15 cellular contexts compared by ENCODE assay signal in the genomic region with DNA sequence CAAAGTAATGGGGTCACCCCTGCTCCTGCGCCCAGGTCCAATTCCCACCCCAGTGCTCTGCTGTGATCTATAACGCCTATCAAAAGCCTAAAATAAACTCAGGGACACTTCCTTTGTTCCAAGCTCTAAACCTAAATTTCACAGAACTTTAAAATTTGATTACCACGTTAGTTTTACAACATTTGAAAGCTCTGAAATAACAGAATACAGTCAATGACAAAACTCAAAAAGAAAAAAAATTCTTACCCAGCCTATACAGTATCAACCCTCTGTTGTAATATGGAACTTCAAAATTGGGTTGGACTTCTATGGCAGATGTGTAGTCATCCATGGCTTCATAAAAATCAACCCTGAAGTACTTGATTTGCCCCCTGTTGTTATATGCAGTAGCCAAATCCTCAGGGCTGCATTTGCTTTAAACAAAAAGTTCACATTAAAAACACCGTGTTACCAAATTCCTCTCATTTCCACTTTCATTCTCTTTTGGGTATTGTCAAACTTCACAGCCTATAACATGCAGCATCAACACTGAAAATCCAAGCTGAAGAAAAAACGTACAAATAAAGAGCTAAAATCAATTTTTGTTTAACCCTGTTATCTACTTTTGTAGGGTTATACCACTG. TPM values are rescaled to one million over a fixed set of nuclear protein-coding genes. Genes with fewer than 3 reads are reported as not detected.
DNase-seq lines count a peak whose midpoint lies in the region; ATAC-seq, FAIRE-seq and TF ChIP-seq lines count a peak whose summit lies in the region.
"Had no signal": no experiment of that assay in that cellular context is flagged by ENCODE, and none has a peak within 500 bp of the region (broad histone marks: within the 10 kb centered on the region; RNA-seq: fewer than 3 reads in every experiment).

No MANE protein-coding gene starts in this region.

- H3K36me3 Mint-ChIP-seq in T-helper 2 cell treated with Interferon-gamma antibody and Interleukin-4, amounts not matched to agents 5 μg/mL and 100 μg/mL, for 36 hours (ENCODE audit: low read depth): peaks cover 41% of the 10 kb centered on the region
- H3K36me3 Mint-ChIP-seq in astrocyte (ENCODE audit: low read depth, unreplicated experiment): no peaks in the 10 kb centered on the region

- H3K4me1 Mint-ChIP-seq in T-helper 2 cell treated with Interferon-gamma antibody and Interleukin-4, amounts not matched to agents 5 μg/mL and 100 μg/mL, for 36 hours (ENCODE audit: low read depth): peaks cover 56% of the 10 kb centered on the region
- peaks cover 25% of the 10 kb centered on the region for H3K4me1 Mint-ChIP-seq in astrocyte (ENCODE audit: low read depth, unreplicated experiment)

- 44 to 63% (median 49%) methylated on average over 5 of the region's 5 CpGs for WGBS in psoas muscle, 3 donors

- TF ChIP-seq CTCF in astrocyte (IDR thresholded peaks at IDR 0.05; ENCODE audit: insufficient read depth, low read depth, low read length) (no peak), psoas muscle (IDR thresholded peaks at IDR 0.05) (no peak)

- H3K27me3 ChIP-seq in Karpas-422 (ENCODE audit: low read length): no peaks in the 10 kb centered on the region
- no peaks in the 10 kb centered on the region for H3K27me3 ChIP-seq in astrocyte (ENCODE audit: insufficient read depth, low read length)
- H3K27me3 ChIP-seq in psoas muscle (ENCODE audit: insufficient read depth in 3 of 3, low read length in 2 of 3): no peaks in the 10 kb centered on the region
- H3K27me3 ChIP-seq: spleen had no signal

- peaks cover 12% of the 10 kb centered on the region; the same call in 1 of the 2 replicates for H3K36me3 ChIP-seq in Karpas-422 (ENCODE audit: insufficient read depth, low read length)
- H3K36me3 ChIP-seq in astrocyte (ENCODE audit: insufficient read depth, low read length): no peaks in the 10 kb centered on the region
- no peaks in the 10 kb centered on the region for H3K36me3 ChIP-seq in psoas muscle (ENCODE audit: insufficient read depth in 1 of 2, low read depth in 1 of 2)
- H3K36me3 ChIP-seq: spleen had no signal

- H3K4me1 ChIP-seq in Karpas-422 (ENCODE audit: low read length): peaks cover 47% of the 10 kb centered on the region
- H3K4me1 ChIP-seq in astrocyte (ENCODE audit: insufficient read depth, low read length): peaks cover 16% of the 10 kb centered on the region
- peaks cover 42% of the 10 kb centered on the region for H3K4me1 ChIP-seq in psoas muscle

- H3K9me3 ChIP-seq in Karpas-422 (ENCODE audit: low read length) (no peaks in the 10 kb centered on the region), astrocyte (ENCODE audit: insufficient read depth, low read depth, low read length) (no peaks in the 10 kb centered on the region), psoas muscle (no peaks in the 10 kb centered on the region)
- H3K9me3 ChIP-seq: spleen had no signal

- H3K4me2 ChIP-seq in Karpas-422 (ENCODE audit: low read depth, low read length, poor library complexity, severe bottlenecking): peak overlapping the region; percentile 16
- peak overlapping the region; percentile 29 for H3K4me2 ChIP-seq in astrocyte (ENCODE audit: low read length)

- no peak overlapping the region for H3K9ac ChIP-seq in Karpas-422 (ENCODE audit: low read length)
- H3K9ac ChIP-seq in astrocyte (ENCODE audit: low read length): no peak overlapping the region

- no peak for FAIRE-seq in astrocyte (lab: Jason Lieb, UNC)

- no peak overlapping the region for H3K4me3 ChIP-seq in Karpas-422 (ENCODE audit: low read length)
- no peak overlapping the region for H3K4me3 ChIP-seq in astrocyte (ENCODE audit: insufficient read depth, low read depth, low read length)
- peak overlapping the region; percentile 16 for H3K4me3 ChIP-seq in psoas muscle

- H4K20me1 ChIP-seq in Karpas-422 (ENCODE audit: insufficient read depth, low read depth, low read length) (peaks cover 16% of the 10 kb centered on the region; the same call in 1 of the 2 replicates), astrocyte (ENCODE audit: insufficient read depth, low read length) (peaks cover 32% of the 10 kb centered on the region)

- H3K4me3 Mint-ChIP-seq in T-helper 2 cell treated with Interferon-gamma antibody and Interleukin-4, amounts not matched to agents 5 μg/mL and 100 μg/mL, for 36 hours: peak overlapping the region; percentile 56
- no peak overlapping the region for H3K4me3 Mint-ChIP-seq in astrocyte (ENCODE audit: unreplicated experiment)

- ATAC-seq in psoas muscle: no peak
- ATAC-seq in GM18870 (IDR thresholded peaks at IDR 0.05; ENCODE audit: unreplicated experiment): no peak
- ATAC-seq: HCT116, left cardiac atrium had no signal

- no peak for DNase-seq in T-helper 2 cell treated with Interferon-gamma antibody and Interleukin-4, amounts not matched to agents 5 μg/mL and 100 μg/mL, for 36 hours (ENCODE audit: low spot score)
- DNase-seq in T-helper 2 cell (no peak), Karpas-422 (no peak), astrocyte (ENCODE audit: low read depth) (no peak), psoas muscle (no peak), islet precursor cell (no peak), iPS-NIHi7 (ENCODE audit: extremely low spot score) (no peak)
- DNase-seq: DMS153; effector memory CD4-positive, alpha-beta T cell; left cardiac atrium; NCI-H1105 treated with DMSO at 0.1 percent for 48 hours; NCI-H510A treated with DMSO at 0.1 percent for 48 hours; spleen had no signal

- no peaks in the 10 kb centered on the region for H3K9me3 Mint-ChIP-seq in T-helper 2 cell treated with Interferon-gamma antibody and Interleukin-4, amounts not matched to agents 5 μg/mL and 100 μg/mL, for 36 hours
- no peaks in the 10 kb centered on the region for H3K9me3 Mint-ChIP-seq in astrocyte (ENCODE audit: unreplicated experiment)

- H3K9me2 ChIP-seq in Karpas-422 (replicated peaks; ENCODE audit: insufficient read depth, low read length): no peaks in the 10 kb centered on the region

- H3K27ac Mint-ChIP-seq in T-helper 2 cell treated with Interferon-gamma antibody and Interleukin-4, amounts not matched to agents 5 μg/mL and 100 μg/mL, for 36 hours: no peak overlapping the region
- H3K27ac Mint-ChIP-seq in astrocyte (ENCODE audit: unreplicated experiment): no peak overlapping the region

- no peak overlapping the region for H2AFZ ChIP-seq in Karpas-422 (ENCODE audit: low read length)
- H2AFZ ChIP-seq in astrocyte (ENCODE audit: low read depth, low read length): no peak overlapping the region

- H3K79me2 ChIP-seq in Karpas-422 (ENCODE audit: low read length) (peaks cover 47% of the 10 kb centered on the region), astrocyte (ENCODE audit: insufficient read depth, low read length) (peaks cover 71% of the 10 kb centered on the region)

- intact Hi-C loops in psoas muscle (cut with DNase I): no loop called here

- H3K27ac ChIP-seq in Karpas-422 (ENCODE audit: low read length): no peak overlapping the region
- H3K27ac ChIP-seq in astrocyte (ENCODE audit: low read depth, low read length): no peak overlapping the region
- no peak overlapping the region for H3K27ac ChIP-seq in psoas muscle

- no peaks in the 10 kb centered on the region for H3K27me3 Mint-ChIP-seq in T-helper 2 cell treated with Interferon-gamma antibody and Interleukin-4, amounts not matched to agents 5 μg/mL and 100 μg/mL, for 36 hours (ENCODE audit: low read depth)
- H3K27me3 Mint-ChIP-seq in astrocyte (ENCODE audit: low read depth, unreplicated experiment): no peaks in the 10 kb centered on the region

RNA-seq across cellular contexts. Expression of gene TTC32, which starts 4.0 kb away (rescaled TPM):
- 16.8 and 17.9 TPM in 2 replicates for total RNA-seq in Karpas-422 (2014; rRNA removed; shearing (Covaris generic); ENCODE audit: low replicate concordance)
- total RNA-seq in astrocyte (3.9 and 4.2 TPM in 2 replicates), psoas muscle (10 to 100 TPM in 1 of 4 donors, 1 to 10 TPM in 3; 3.7 to 10.3 (median 6.5) TPM)
- polyA plus RNA-seq in psoas muscle: 10 to 100 TPM in 1 of 3 donors, 1 to 10 TPM in 2; 4.4 to 22.1 (median 9.6) TPM
